In the genomic region with DNA sequence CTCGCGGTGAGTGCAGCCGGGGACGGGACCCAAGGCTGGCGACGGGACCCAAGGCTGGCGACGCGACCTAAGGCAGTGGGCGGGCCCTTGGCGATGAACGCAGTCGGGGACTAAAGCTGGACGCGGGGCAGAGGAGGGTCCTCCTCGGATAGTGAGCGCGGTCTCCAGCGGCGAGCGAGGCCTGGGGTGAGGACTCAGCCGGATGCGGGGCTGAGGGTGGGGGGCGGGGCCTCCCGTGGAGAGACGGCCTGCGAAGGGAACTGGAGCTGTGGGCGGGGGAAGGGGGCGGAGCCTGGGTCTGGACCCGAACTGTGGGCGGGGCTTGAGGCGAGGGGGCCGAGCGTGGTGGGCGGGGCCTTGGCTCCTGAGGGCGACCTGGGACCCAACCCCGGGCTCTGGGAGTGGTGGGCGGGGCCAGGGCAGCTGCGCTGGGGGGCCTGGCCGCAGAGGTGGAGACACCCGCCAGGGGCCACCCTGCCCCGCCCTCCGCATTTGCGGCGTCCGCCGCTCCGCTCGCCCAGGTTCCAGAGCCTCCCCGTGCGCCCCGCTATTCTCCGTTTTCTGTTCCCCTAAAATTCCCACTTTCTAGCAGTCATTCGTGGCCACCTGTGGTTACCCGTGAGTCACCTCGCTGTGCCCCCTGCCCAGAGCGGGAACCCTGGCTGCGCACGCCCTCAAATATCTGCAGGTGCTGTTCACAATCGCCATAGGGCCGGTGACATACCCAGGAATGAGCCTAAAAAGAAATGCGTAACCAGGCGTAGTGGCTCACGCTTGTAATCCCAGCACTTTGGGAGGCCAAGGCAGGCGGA, we compare ENCODE assay signal across 1 cellular context.
TF ChIP-seq lines count a peak whose summit lies in the region.

No MANE protein-coding gene starts in this region.

TF ChIP-seq in HEK293, 187 proteins besides CTCF, POLR2A, EP300 and RAD21 (continued from another document and continues in another):
- peak; percentile 6; the same call in 1 of the 2 replicates for TF ChIP-seq ZNF561 (tag by site-specific recombination; IDR thresholded peaks at IDR 0.05; ENCODE audit: borderline replicate concordance)
- TF ChIP-seq SETDB1 (IDR thresholded peaks at IDR 0.05; ENCODE audit: insufficient read length, low read length) = no peak
- no peak for TF ChIP-seq ZNF266 (tag by site-specific recombination; IDR thresholded peaks at IDR 0.05; ENCODE audit: low read depth)
- TF ChIP-seq, protein P1, sequence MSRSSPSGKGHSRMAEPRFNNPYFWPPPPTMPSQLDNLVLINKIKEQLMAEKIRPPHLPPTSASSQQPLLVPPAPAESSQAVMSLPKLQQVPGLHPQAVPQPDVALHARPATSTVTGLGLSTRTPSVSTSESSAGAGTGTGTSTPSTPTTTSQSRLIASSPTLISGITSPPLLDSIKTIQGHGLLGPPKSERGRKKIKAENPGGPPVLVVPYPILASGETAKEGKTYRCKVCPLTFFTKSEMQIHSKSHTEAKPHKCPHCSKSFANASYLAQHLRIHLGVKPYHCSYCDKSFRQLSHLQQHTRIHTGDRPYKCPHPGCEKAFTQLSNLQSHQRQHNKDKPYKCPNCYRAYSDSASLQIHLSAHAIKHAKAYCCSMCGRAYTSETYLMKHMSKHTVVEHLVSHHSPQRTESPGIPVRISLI (tag by site-specific recombination; IDR thresholded peaks at IDR 0.05) = no peak
- peak; percentile 33; the same call in 1 of the 2 replicates for TF ChIP-seq ZSCAN30 (tag by site-specific recombination; IDR thresholded peaks at IDR 0.05)
- no peak for TF ChIP-seq ZNF48 (tag by site-specific recombination; IDR thresholded peaks at IDR 0.05)
- TF ChIP-seq ZNF335 (tag by site-specific recombination; conservative IDR thresholded peaks at IDR 0.05) = peak; percentile 98
- no peak for TF ChIP-seq ZNF274 (IDR thresholded peaks at IDR 0.05; ENCODE audit: low read length)
- TF ChIP-seq ZNF274 (tag by site-specific recombination; IDR thresholded peaks at IDR 0.05; ENCODE audit: borderline replicate concordance) = no peak
- TF ChIP-seq IKZF3 (tag by site-specific recombination; IDR thresholded peaks at IDR 0.05) = no peak
- TF ChIP-seq ZNF112 (tag by site-specific recombination; IDR thresholded peaks at IDR 0.05) = no peak
- TF ChIP-seq ZNF600 (tag by site-specific recombination; IDR thresholded peaks at IDR 0.05) = peak; percentile 92
- TF ChIP-seq, protein P2, sequence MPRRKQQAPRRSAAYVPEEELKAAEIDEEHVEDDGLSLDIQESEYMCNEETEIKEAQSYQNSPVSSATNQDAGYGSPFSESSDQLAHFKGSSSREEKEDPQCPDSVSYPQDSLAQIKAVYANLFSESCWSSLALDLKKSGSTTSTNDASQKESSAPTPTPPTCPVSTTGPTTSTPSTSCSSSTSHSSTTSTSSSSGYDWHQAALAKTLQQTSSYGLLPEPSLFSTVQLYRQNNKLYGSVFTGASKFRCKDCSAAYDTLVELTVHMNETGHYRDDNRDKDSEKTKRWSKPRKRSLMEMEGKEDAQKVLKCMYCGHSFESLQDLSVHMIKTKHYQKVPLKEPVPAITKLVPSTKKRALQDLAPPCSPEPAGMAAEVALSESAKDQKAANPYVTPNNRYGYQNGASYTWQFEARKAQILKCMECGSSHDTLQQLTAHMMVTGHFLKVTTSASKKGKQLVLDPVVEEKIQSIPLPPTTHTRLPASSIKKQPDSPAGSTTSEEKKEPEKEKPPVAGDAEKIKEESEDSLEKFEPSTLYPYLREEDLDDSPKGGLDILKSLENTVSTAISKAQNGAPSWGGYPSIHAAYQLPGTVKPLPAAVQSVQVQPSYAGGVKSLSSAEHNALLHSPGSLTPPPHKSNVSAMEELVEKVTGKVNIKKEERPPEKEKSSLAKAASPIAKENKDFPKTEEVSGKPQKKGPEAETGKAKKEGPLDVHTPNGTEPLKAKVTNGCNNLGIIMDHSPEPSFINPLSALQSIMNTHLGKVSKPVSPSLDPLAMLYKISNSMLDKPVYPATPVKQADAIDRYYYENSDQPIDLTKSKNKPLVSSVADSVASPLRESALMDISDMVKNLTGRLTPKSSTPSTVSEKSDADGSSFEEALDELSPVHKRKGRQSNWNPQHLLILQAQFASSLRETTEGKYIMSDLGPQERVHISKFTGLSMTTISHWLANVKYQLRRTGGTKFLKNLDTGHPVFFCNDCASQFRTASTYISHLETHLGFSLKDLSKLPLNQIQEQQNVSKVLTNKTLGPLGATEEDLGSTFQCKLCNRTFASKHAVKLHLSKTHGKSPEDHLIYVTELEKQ (tag by site-specific recombination; IDR thresholded peaks at IDR 0.05; ENCODE audit: borderline replicate concordance) = no peak
- peak; percentile 95 for TF ChIP-seq KLF9 (tag by site-specific recombination; IDR thresholded peaks at IDR 0.05; ENCODE audit: low read depth)
- TF ChIP-seq, protein P3, sequence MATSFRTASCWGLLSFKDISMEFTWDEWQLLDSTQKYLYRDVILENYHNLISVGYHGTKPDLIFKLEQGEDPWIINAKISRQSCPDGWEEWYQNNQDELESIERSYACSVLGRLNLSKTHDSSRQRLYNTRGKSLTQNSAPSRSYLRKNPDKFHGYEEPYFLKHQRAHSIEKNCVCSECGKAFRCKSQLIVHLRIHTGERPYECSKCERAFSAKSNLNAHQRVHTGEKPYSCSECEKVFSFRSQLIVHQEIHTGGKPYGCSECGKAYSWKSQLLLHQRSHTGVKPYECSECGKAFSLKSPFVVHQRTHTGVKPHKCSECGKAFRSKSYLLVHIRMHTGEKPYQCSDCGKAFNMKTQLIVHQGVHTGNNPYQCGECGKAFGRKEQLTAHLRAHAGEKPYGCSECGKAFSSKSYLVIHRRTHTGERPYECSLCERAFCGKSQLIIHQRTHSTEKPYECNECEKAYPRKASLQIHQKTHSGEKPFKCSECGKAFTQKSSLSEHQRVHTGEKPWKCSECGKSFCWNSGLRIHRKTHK (tag by site-specific recombination; IDR thresholded peaks at IDR 0.05) = no peak
- TF ChIP-seq ZNF549 (tag by site-specific recombination; IDR thresholded peaks at IDR 0.05) = no peak
- TF ChIP-seq ZNF621 (tag by site-specific recombination; IDR thresholded peaks at IDR 0.05) = no peak
- no peak for TF ChIP-seq ZNF701 (tag by site-specific recombination; IDR thresholded peaks at IDR 0.05)
- TF ChIP-seq OSR2 (tag by site-specific recombination; IDR thresholded peaks at IDR 0.05) = no peak
- TF ChIP-seq ZNF830 (tag by site-specific recombination; IDR thresholded peaks at IDR 0.05; ENCODE audit: low read depth) = no peak
- TF ChIP-seq ZNF529 (tag by site-specific recombination; IDR thresholded peaks at IDR 0.05; ENCODE audit: insufficient replicate concordance) = no peak
- no peak; the same call in 1 of the 2 replicates for TF ChIP-seq ZNF157 (tag by site-specific recombination; IDR thresholded peaks at IDR 0.05)
- TF ChIP-seq ZNF366 (tag by site-specific recombination; conservative IDR thresholded peaks at IDR 0.05) = 0 out of 2 replicates have a peak, but pooled peaks have one; percentile 8
- TF ChIP-seq, protein P4, sequence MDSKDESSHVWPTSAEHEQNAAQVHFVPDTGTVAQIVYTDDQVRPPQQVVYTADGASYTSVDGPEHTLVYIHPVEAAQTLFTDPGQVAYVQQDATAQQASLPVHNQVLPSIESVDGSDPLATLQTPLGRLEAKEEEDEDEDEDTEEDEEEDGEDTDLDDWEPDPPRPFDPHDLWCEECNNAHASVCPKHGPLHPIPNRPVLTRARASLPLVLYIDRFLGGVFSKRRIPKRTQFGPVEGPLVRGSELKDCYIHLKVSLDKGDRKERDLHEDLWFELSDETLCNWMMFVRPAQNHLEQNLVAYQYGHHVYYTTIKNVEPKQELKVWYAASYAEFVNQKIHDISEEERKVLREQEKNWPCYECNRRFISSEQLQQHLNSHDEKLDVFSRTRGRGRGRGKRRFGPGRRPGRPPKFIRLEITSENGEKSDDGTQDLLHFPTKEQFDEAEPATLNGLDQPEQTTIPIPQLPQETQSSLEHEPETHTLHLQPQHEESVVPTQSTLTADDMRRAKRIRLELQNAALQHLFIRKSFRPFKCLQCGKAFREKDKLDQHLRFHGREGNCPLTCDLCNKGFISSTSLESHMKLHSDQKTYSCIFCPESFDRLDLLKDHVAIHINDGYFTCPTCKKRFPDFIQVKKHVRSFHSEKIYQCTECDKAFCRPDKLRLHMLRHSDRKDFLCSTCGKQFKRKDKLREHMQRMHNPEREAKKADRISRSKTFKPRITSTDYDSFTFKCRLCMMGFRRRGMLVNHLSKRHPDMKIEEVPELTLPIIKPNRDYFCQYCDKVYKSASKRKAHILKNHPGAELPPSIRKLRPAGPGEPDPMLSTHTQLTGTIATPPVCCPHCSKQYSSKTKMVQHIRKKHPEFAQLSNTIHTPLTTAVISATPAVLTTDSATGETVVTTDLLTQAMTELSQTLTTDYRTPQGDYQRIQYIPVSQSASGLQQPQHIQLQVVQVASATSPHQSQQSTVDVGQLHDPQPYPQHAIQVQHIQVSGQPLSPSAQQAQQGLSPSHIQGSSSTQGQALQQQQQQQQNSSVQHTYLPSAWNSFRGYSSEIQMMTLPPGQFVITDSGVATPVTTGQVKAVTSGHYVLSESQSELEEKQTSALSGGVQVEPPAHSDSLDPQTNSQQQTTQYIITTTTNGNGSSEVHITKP (tag by site-specific recombination; IDR thresholded peaks at IDR 0.05) = peak; percentile 32; the same call in 1 of the 2 replicates
- TF ChIP-seq OVOL3 (tag by site-specific recombination; IDR thresholded peaks at IDR 0.05) = no peak
- TF ChIP-seq, protein P5, sequence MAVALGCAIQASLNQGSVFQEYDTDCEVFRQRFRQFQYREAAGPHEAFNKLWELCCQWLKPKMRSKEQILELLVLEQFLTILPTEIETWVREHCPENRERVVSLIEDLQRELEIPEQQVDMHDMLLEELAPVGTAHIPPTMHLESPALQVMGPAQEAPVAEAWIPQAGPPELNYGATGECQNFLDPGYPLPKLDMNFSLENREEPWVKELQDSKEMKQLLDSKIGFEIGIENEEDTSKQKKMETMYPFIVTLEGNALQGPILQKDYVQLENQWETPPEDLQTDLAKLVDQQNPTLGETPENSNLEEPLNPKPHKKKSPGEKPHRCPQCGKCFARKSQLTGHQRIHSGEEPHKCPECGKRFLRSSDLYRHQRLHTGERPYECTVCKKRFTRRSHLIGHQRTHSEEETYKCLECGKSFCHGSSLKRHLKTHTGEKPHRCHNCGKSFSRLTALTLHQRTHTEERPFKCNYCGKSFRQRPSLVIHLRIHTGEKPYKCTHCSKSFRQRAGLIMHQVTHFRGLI (tag by site-specific recombination; IDR thresholded peaks at IDR 0.05) = no peak
- TF ChIP-seq ZNF510 (tag by site-specific recombination; IDR thresholded peaks at IDR 0.05; ENCODE audit: insufficient replicate concordance) = no peak
- TF ChIP-seq, protein P6, sequence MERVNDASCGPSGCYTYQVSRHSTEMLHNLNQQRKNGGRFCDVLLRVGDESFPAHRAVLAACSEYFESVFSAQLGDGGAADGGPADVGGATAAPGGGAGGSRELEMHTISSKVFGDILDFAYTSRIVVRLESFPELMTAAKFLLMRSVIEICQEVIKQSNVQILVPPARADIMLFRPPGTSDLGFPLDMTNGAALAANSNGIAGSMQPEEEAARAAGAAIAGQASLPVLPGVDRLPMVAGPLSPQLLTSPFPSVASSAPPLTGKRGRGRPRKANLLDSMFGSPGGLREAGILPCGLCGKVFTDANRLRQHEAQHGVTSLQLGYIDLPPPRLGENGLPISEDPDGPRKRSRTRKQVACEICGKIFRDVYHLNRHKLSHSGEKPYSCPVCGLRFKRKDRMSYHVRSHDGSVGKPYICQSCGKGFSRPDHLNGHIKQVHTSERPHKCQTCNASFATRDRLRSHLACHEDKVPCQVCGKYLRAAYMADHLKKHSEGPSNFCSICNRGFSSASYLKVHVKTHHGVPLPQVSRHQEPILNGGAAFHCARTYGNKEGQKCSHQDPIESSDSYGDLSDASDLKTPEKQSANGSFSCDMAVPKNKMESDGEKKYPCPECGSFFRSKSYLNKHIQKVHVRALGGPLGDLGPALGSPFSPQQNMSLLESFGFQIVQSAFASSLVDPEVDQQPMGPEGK (tag by site-specific recombination; IDR thresholded peaks at IDR 0.05) = peak; percentile 96
- no peak for TF ChIP-seq ZNF548 (tag by site-specific recombination; IDR thresholded peaks at IDR 0.05)
- TF ChIP-seq ZNF433 (tag by site-specific recombination; IDR thresholded peaks at IDR 0.05; ENCODE audit: low read depth) = no peak
- TF ChIP-seq SALL2 (tag by site-specific recombination; IDR thresholded peaks at IDR 0.05; ENCODE audit: borderline replicate concordance) = no peak
- peak; percentile 94 for TF ChIP-seq SP3 (tag by site-specific recombination; IDR thresholded peaks at IDR 0.05)
- TF ChIP-seq ZSCAN23 (tag by site-specific recombination; IDR thresholded peaks at IDR 0.05) = no peak
- TF ChIP-seq ZNF391 (tag by site-specific recombination; IDR thresholded peaks at IDR 0.05; ENCODE audit: borderline replicate concordance, low read depth) = peak; percentile 33; the same call in 1 of the 2 replicates
- TF ChIP-seq ZNF24 (tag by site-specific recombination; IDR thresholded peaks at IDR 0.05) = no peak; the same call in 1 of the 2 replicates
- TF ChIP-seq, protein P7, sequence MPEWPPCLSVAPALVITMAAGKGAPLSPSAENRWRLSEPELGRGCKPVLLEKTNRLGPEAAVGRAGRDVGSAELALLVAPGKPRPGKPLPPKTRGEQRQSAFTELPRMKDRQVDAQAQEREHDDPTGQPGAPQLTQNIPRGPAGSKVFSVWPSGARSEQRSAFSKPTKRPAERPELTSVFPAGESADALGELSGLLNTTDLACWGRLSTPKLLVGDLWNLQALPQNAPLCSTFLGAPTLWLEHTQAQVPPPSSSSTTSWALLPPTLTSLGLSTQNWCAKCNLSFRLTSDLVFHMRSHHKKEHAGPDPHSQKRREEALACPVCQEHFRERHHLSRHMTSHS (tag by site-specific recombination; IDR thresholded peaks at IDR 0.05) = no peak
- no peak for TF ChIP-seq ZNF350 (tag by site-specific recombination; IDR thresholded peaks at IDR 0.05)
- no peak for TF ChIP-seq ZNF596 (tag by site-specific recombination; IDR thresholded peaks at IDR 0.05)
- no peak for TF ChIP-seq ZNF660 (tag by site-specific recombination; IDR thresholded peaks at IDR 0.05)
- peak; percentile 86; the same call in 1 of the 2 replicates for TF ChIP-seq ZNF610 (tag by site-specific recombination; IDR thresholded peaks at IDR 0.05; ENCODE audit: borderline replicate concordance)
- TF ChIP-seq, protein P8, sequence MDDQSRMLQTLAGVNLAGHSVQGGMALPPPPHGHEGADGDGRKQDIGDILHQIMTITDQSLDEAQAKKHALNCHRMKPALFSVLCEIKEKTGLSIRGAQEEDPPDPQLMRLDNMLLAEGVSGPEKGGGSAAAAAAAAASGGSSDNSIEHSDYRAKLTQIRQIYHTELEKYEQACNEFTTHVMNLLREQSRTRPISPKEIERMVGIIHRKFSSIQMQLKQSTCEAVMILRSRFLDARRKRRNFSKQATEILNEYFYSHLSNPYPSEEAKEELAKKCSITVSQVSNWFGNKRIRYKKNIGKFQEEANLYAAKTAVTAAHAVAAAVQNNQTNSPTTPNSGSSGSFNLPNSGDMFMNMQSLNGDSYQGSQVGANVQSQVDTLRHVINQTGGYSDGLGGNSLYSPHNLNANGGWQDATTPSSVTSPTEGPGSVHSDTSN (CRISPR knock-in tag; IDR thresholded peaks at IDR 0.05) = no peak
- TF ChIP-seq ZNF585B (tag by site-specific recombination; IDR thresholded peaks at IDR 0.05) = no peak
- no peak for TF ChIP-seq MYNN (tag by site-specific recombination; IDR thresholded peaks at IDR 0.05; ENCODE audit: borderline replicate concordance)
